Comparison of ENCODE assay signal across 8 cellular contexts in the genomic region with DNA sequence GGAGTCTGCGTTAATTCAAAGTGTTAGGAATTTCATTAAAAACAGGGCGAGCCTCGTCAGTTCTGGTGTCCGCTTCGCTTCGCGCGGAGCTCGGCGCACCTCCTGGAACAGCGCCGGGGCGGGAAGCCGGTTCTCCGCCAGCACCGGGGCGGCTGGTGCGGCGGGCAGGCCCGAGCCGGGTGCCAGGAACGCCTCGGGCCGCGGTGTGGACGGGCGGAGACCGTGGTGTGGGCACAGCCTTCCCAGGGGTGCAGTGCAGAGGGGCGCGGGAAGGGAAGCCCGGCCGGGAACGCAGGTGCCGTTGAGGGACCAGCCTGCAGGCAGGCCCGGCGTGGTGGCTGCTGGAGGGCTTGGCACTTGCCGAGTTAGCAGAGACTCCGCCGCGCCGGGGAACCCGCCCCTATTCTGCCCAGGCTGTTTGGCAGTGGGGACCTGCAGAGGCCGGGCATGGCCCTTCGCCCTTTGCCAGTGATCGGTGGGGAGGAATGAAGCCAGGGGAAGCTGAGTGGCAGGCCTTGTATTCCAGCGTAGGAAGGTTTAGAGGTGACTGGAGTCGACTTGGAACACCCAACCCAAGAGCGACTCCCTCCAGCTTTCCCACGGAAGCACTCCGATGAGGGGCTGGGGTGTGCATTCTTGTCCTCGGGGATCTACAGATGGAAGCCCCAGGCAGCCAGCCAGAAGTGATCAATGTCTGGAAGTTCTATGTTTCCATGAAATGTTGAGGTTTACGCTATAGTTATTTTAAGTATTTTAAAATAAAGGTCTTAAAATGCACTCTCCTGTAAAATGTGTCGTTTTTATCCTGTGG. TPM values are rescaled to one million over a fixed set of nuclear protein-coding genes. Genes with fewer than 3 reads are reported as not detected.
DNase-seq lines count a peak whose midpoint lies in the region; ATAC-seq, FAIRE-seq and TF ChIP-seq lines count a peak whose summit lies in the region.

No MANE protein-coding gene starts in this region.

- no peaks in the 10 kb centered on the region for H3K9me3 ChIP-seq in HCT116 (ENCODE audit: control insufficient read depth in 1 of 2, insufficient read depth in 1 of 2, low read depth in 1 of 2, low read length in 2 of 2)

- BruUV-seq in HCT116 (replicated peaks; lab: Mats Ljungman, UMichigan), result TSS peak; percentile 43

- H3K9me2 ChIP-seq in HCT116 (ENCODE audit: insufficient read depth), result no peaks in the 10 kb centered on the region

- peaks cover 4% of the 10 kb centered on the region for H3K27me3 Mint-ChIP-seq in T-helper 2 cell treated with Interferon-gamma antibody and Interleukin-4, amounts not matched to agents 5 μg/mL and 100 μg/mL, for 36 hours (ENCODE audit: low read depth)

- no peaks in the 10 kb centered on the region for H3K27me3 ChIP-seq in HCT116 (ENCODE audit: insufficient read depth, low read length)
- no peaks in the 10 kb centered on the region for H3K27me3 ChIP-seq in bronchial epithelial cell (ENCODE audit: control insufficient read depth, insufficient read depth, low read length)

- RAD21 ChIA-PET in HCT116 (lab: Charles Lee; ENCODE audit: low non-redundant PET in 1 of 2, low total read pairs in 2 of 2, uncharacterized antibody in 2 of 2, unreplicated experiment in 2 of 2), result no interaction called here

- TF ChIP-seq CTCF in HCT116 (IDR thresholded peaks at IDR 0.05 in 2 of 3, conservative IDR thresholded peaks at IDR 0.05 in 1 of 3; ENCODE audit: borderline replicate concordance in 1 of 3, insufficient read depth in 1 of 3, low read depth in 2 of 3, low read length in 2 of 3) (no peak), bronchial epithelial cell (IDR thresholded peaks at IDR 0.05; ENCODE audit: insufficient read depth, low read length, severe bottlenecking) (no peak)

- POLR2A ChIA-PET in HCT116 (lab: Charles Lee), result no interaction called here

- H3K36me3 ChIP-seq in HCT116 (ENCODE audit: control insufficient read depth in 1 of 2, insufficient read depth in 2 of 2, low read length in 2 of 2) (no peaks in the 10 kb centered on the region), bronchial epithelial cell (ENCODE audit: control insufficient read depth, insufficient read depth, low read length) (no peaks in the 10 kb centered on the region)

- H3K4me3 ChIP-seq in HCT116 (replicated peaks in 1 of 2; ENCODE audit: low read depth in 1 of 2, low read length in 2 of 2) (peak overlapping the region; percentile 17 to 24; a peak in 2 of 4 replicates), bronchial epithelial cell (ENCODE audit: low read depth, low read length) (peak overlapping the region; percentile 49)

- ATAC-seq in HCT116, result no peak
- peak; percentile 24 for ATAC-seq in left colon
- no peak for ATAC-seq in HG03565 (IDR thresholded peaks at IDR 0.05; ENCODE audit: unreplicated experiment)

- peak; percentile 51 for DNase-seq in Ammon's horn (ENCODE audit: low spot score)
- no peak for DNase-seq in HCT116 (ENCODE audit: low read depth, low spot score)
- DNase-seq in T-helper 2 cell treated with Interferon-gamma antibody and Interleukin-4, amounts not matched to agents 5 μg/mL and 100 μg/mL, for 36 hours (ENCODE audit: low spot score), result no peak
- DNase-seq in bronchial epithelial cell (ENCODE audit: low read depth), result no peak
- DNase-seq in left colon, result peak; percentile 53 to 72
- DNase-seq in stimulated activated CD4-positive, alpha-beta T cell treated with anti-CD3 and anti-CD28 coated beads, Interleukin-1b, Interleukin-23, amount 100 ng/mL, for 24 hours (ENCODE audit: low read depth in 4 of 4, low spot score in 1 of 4), result peak in 3 of 4 experiments; percentile 12 to 24 (median 23)
- no peak for DNase-seq in D341Med (ENCODE audit: low spot score)

- CTCF ChIA-PET in HCT116 (lab: Charles Lee), result interaction anchor here (1.0 kb wide), 1 partner anchor 99 kb away, joined by 3 read pairs; no protein-coding TSS in a partner anchor

- peaks cover 12% of the 10 kb centered on the region for H3K36me3 Mint-ChIP-seq in T-helper 2 cell treated with Interferon-gamma antibody and Interleukin-4, amounts not matched to agents 5 μg/mL and 100 μg/mL, for 36 hours (ENCODE audit: low read depth)

- no peak for TF ChIP-seq POLR2A in HCT116 (IDR thresholded peaks at IDR 0.05; ENCODE audit: borderline replicate concordance, extremely low read depth, insufficient read depth, insufficient read length)

- H3K4me2 ChIP-seq in HCT116 (ENCODE audit: low read length), result peak overlapping the region; percentile 54

- FAIRE-seq in bronchial epithelial cell (lab: Jason Lieb, UNC), result no peak

- peak overlapping the region; percentile 87 for H3K4me3 Mint-ChIP-seq in T-helper 2 cell treated with Interferon-gamma antibody and Interleukin-4, amounts not matched to agents 5 μg/mL and 100 μg/mL, for 36 hours

- peak overlapping the region; percentile 97 for H3K27ac ChIP-seq in HCT116 (ENCODE audit: low read depth, low read length)

- peak overlapping the region; percentile 41 for H3K9ac ChIP-seq in HCT116 (ENCODE audit: low read length)

- peaks cover 18% of the 10 kb centered on the region; the same call in 1 of the 2 replicates for H4K20me1 ChIP-seq in HCT116 (ENCODE audit: insufficient read depth)

- peaks cover 16 to 35% of the 10 kb centered on the region in 2 experiments for H3K4me1 ChIP-seq in HCT116 (ENCODE audit: control insufficient read depth in 1 of 2, insufficient read depth in 2 of 2, low read length in 2 of 2)

- peaks cover 21% of the 10 kb centered on the region for H3K4me1 Mint-ChIP-seq in T-helper 2 cell treated with Interferon-gamma antibody and Interleukin-4, amounts not matched to agents 5 μg/mL and 100 μg/mL, for 36 hours (ENCODE audit: low read depth)

- intact Hi-C loops in HCT116 (cut with micrococcal nuclease) (no loop called here), left colon (cut with DNase I, micrococcal nuclease) (no loop called here)

- H3K27ac Mint-ChIP-seq in T-helper 2 cell treated with Interferon-gamma antibody and Interleukin-4, amounts not matched to agents 5 μg/mL and 100 μg/mL, for 36 hours, result peak overlapping the region; percentile 99

- peaks cover 37% of the 10 kb centered on the region for H3K79me2 ChIP-seq in HCT116 (ENCODE audit: insufficient read depth, low read length)

- H2AFZ ChIP-seq in HCT116 (ENCODE audit: low read depth, low read length, poor library complexity, severe bottlenecking), result no peak overlapping the region

- no peak for TF ChIP-seq RAD21 in HCT116 (IDR thresholded peaks at IDR 0.05; ENCODE audit: low read depth)

- H3K9me3 Mint-ChIP-seq in T-helper 2 cell treated with Interferon-gamma antibody and Interleukin-4, amounts not matched to agents 5 μg/mL and 100 μg/mL, for 36 hours, result no peaks in the 10 kb centered on the region

TF ChIP-seq in HCT116, 20 proteins besides CTCF, POLR2A, EP300 and RAD21:
- TF ChIP-seq ZFX (IDR thresholded peaks at IDR 0.05) (no peak), EGR1 (IDR thresholded peaks at IDR 0.05; ENCODE audit: low read depth) (no peak), CBX3 (IDR thresholded peaks at IDR 0.05; ENCODE audit: low read depth) (no peak), EZH2phosphoT487 (IDR thresholded peaks at IDR 0.05; ENCODE audit: borderline replicate concordance) (no peak), JUND (IDR thresholded peaks at IDR 0.05) (no peak)
- TF ChIP-seq, protein P1, sequence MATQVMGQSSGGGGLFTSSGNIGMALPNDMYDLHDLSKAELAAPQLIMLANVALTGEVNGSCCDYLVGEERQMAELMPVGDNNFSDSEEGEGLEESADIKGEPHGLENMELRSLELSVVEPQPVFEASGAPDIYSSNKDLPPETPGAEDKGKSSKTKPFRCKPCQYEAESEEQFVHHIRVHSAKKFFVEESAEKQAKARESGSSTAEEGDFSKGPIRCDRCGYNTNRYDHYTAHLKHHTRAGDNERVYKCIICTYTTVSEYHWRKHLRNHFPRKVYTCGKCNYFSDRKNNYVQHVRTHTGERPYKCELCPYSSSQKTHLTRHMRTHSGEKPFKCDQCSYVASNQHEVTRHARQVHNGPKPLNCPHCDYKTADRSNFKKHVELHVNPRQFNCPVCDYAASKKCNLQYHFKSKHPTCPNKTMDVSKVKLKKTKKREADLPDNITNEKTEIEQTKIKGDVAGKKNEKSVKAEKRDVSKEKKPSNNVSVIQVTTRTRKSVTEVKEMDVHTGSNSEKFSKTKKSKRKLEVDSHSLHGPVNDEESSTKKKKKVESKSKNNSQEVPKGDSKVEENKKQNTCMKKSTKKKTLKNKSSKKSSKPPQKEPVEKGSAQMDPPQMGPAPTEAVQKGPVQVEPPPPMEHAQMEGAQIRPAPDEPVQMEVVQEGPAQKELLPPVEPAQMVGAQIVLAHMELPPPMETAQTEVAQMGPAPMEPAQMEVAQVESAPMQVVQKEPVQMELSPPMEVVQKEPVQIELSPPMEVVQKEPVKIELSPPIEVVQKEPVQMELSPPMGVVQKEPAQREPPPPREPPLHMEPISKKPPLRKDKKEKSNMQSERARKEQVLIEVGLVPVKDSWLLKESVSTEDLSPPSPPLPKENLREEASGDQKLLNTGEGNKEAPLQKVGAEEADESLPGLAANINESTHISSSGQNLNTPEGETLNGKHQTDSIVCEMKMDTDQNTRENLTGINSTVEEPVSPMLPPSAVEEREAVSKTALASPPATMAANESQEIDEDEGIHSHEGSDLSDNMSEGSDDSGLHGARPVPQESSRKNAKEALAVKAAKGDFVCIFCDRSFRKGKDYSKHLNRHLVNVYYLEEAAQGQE (IDR thresholded peaks at IDR 0.05; ENCODE audit: low read depth), result no peak

RNA-seq across cellular contexts. Expression of a gene that starts 0.9 kb away (rescaled TPM):
- total RNA-seq in HCT116 (2021; ENCODE audit: unreplicated experiment), result 114 TPM
- 34.4 and 49.8 TPM in 2 replicates for polyA plus RNA-seq in HCT116 (2012)
- total RNA-seq in bronchial epithelial cell, result 68.0 and 68.7 TPM in 2 replicates
- 10 to 100 TPM; 53.4 to 69.7 TPM for total RNA-seq in left colon

Comparison
In these comparisons a context has a peak if more than half of its experiments do, and no peak if none do; other contexts are left out.
1. DNase-seq: peak in Ammon's horn (single experiment), left colon (2 of 2) and stimulated activated CD4-positive, alpha-beta T cell treated with anti-CD3 and anti-CD28 coated beads, Interleukin-1b, Interleukin-23, amount 100 ng/mL, for 24 hours (3 of 4); none in HCT116 (single experiment), T-helper 2 cell treated with Interferon-gamma antibody and Interleukin-4, amounts not matched to agents 5 μg/mL and 100 μg/mL, for 36 hours (single experiment), bronchial epithelial cell (single experiment) and D341Med (single experiment).